Comparison of ENCODE assay signal across 1 cellular context in the genomic region with DNA sequence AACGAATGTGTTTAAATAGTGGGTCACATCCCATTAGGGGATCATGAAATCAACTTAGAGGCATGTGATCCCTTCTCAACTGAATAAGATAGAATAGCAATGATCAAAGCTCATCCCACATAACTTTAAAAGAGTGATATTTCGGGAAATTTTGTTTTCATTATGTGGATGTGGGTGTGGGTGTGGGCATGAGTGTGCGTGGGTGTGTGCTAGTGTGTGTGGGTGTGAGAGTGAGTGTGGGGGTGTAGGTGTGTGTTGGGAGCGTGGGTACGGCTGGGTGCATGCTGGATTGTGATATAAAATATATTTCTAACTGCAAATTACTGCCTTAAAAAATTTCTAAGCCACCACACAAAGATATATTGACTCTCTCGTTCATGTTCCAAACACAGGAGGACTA.
TF ChIP-seq lines count a peak whose summit lies in the region.

No MANE protein-coding gene starts in this region.

TF ChIP-seq in SK-N-SH, 30 proteins besides CTCF, POLR2A, EP300 and RAD21 (continued from another document):
- TF ChIP-seq, protein P1, sequence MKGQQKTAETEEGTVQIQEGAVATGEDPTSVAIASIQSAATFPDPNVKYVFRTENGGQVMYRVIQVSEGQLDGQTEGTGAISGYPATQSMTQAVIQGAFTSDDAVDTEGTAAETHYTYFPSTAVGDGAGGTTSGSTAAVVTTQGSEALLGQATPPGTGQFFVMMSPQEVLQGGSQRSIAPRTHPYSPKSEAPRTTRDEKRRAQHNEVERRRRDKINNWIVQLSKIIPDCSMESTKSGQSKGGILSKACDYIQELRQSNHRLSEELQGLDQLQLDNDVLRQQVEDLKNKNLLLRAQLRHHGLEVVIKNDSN (IDR thresholded peaks at IDR 0.05; ENCODE audit: borderline replicate concordance, low read depth) = no peak
- TF ChIP-seq, protein P2, sequence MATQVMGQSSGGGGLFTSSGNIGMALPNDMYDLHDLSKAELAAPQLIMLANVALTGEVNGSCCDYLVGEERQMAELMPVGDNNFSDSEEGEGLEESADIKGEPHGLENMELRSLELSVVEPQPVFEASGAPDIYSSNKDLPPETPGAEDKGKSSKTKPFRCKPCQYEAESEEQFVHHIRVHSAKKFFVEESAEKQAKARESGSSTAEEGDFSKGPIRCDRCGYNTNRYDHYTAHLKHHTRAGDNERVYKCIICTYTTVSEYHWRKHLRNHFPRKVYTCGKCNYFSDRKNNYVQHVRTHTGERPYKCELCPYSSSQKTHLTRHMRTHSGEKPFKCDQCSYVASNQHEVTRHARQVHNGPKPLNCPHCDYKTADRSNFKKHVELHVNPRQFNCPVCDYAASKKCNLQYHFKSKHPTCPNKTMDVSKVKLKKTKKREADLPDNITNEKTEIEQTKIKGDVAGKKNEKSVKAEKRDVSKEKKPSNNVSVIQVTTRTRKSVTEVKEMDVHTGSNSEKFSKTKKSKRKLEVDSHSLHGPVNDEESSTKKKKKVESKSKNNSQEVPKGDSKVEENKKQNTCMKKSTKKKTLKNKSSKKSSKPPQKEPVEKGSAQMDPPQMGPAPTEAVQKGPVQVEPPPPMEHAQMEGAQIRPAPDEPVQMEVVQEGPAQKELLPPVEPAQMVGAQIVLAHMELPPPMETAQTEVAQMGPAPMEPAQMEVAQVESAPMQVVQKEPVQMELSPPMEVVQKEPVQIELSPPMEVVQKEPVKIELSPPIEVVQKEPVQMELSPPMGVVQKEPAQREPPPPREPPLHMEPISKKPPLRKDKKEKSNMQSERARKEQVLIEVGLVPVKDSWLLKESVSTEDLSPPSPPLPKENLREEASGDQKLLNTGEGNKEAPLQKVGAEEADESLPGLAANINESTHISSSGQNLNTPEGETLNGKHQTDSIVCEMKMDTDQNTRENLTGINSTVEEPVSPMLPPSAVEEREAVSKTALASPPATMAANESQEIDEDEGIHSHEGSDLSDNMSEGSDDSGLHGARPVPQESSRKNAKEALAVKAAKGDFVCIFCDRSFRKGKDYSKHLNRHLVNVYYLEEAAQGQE (IDR thresholded peaks at IDR 0.05; ENCODE audit: low read depth, low read length) = no peak
- no peak for TF ChIP-seq GABPA (IDR thresholded peaks at IDR 0.05; ENCODE audit: low read depth)
- TF ChIP-seq, protein P3, sequence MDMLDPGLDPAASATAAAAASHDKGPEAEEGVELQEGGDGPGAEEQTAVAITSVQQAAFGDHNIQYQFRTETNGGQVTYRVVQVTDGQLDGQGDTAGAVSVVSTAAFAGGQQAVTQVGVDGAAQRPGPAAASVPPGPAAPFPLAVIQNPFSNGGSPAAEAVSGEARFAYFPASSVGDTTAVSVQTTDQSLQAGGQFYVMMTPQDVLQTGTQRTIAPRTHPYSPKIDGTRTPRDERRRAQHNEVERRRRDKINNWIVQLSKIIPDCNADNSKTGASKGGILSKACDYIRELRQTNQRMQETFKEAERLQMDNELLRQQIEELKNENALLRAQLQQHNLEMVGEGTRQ (IDR thresholded peaks at IDR 0.05; ENCODE audit: borderline replicate concordance, low read depth, low read length) = no peak
TF ChIP-seq in SK-N-SH: peak in this region for 0.
